In genomic region chr14:66272221-66272620, GRCh38 we compare ENCODE assay signal across 32 cellular contexts.
"Had no signal": no experiment of that assay in that cellular context is flagged by ENCODE, and none has a peak within 500 bp of the region (broad histone marks: within the 10 kb centered on the region; RNA-seq: fewer than 3 reads in every experiment).

No MANE protein-coding gene starts in this region.

- H3K27me3 ChIP-seq: adrenal gland, ascending aorta, body of pancreas, brain microvascular endothelial cell, breast epithelium, cardiac muscle cell had no signal

- DNase-seq: activated effector memory CD4-positive, alpha-beta T cell treated with anti-CD3 and anti-CD28 coated beads, Interleukin-2, amount 50 U/mL, for 16 hours; activated effector memory CD4-positive, alpha-beta T cell treated with Interleukin-2 at 50 U/mL for 16 hours; activated gamma-delta T cell; activated gamma-delta T cell treated with Interleukin-2 at 50 U/mL for 16 hours; activated naive CD4-positive, alpha-beta T cell; activated naive CD4-positive, alpha-beta T cell treated with anti-CD3 and anti-CD28 coated beads for 36 hours; activated naive CD4-positive, alpha-beta T cell treated with anti-CD3 and anti-CD28 coated beads, Interleukin-2, amount 10 ng/mL, durations not matched to agents 7 days and 5 days; activated naive CD4-positive, alpha-beta T cell treated with anti-CD3 and anti-CD28 coated beads, Interleukin-2, amount 50 U/mL, for 16 hours; activated naive CD4-positive, alpha-beta T cell treated with Interleukin-2 at 50 U/mL for 16 hours; activated naive CD8-positive, alpha-beta T cell treated with anti-CD3 and anti-CD28 coated beads for 36 hours; activated naive CD8-positive, alpha-beta T cell treated with anti-CD3 and anti-CD28 coated beads, Interleukin-2, amount 10 ng/mL, durations not matched to agents 7 days and 5 days; activated naive CD8-positive, alpha-beta T cell treated with anti-CD3 and anti-CD28 coated beads, Interleukin-2, amount 50 U/mL, for 24 hours; activated T-cell treated with anti-CD3 and anti-CD28 coated beads, Interleukin-2, amount 50 U/mL, for 24 hours; activated T-cell treated with anti-CD3 and anti-CD28 coated beads, Interleukin-2, amount 50 U/mL, for 4 hours; activated T-cell treated with anti-CD3 and anti-CD28 coated beads, Interleukin-2, amount 50 U/mL, for 48 hours; activated T-cell treated with anti-CD3 and anti-CD28 coated beads, Interleukin-2, amount 50 U/mL, for 72 hours; adrenal gland; amniotic stem cell; amygdala; anterior cingulate cortex; aorta; body of pancreas; brain microvascular endothelial cell; caudate nucleus; central memory CD4-positive, alpha-beta T cell; cerebellar nuclear complex had no signal

- H3K27ac ChIP-seq: adrenal gland, ascending aorta, body of pancreas, brain microvascular endothelial cell, breast epithelium, cardiac muscle cell had no signal

- ATAC-seq: activated naive CD4-positive, alpha-beta T cell treated with anti-CD3 and anti-CD28 coated beads, Interleukin-2, amount 50 U/mL, for 72 hours; activated naive CD8-positive, alpha-beta T cell treated with anti-CD3 and anti-CD28 coated beads, Interleukin-2, amount 50 U/mL, for 24 hours; activated T-cell treated with anti-CD3 and anti-CD28 coated beads, Interleukin-2, amount 50 U/mL, for 4 hours; activated T-cell treated with anti-CD3 and anti-CD28 coated beads, Interleukin-2, amount 50 U/mL, for 72 hours; activated T-helper 17 cell treated with anti-CD3 and anti-CD28 coated beads, Interleukin-2, amount 50 U/mL, for 72 hours; body of pancreas had no signal

- H3K4me1 ChIP-seq: adrenal gland, ascending aorta, body of pancreas, breast epithelium had no signal

- H3K4me3 ChIP-seq: adrenal gland, ascending aorta, body of pancreas, breast epithelium, cardiac muscle cell had no signal

- FAIRE-seq: astrocyte had no signal

- H3K9me3 ChIP-seq: adrenal gland, ascending aorta, body of pancreas, breast epithelium had no signal

- H3K36me3 ChIP-seq: adrenal gland, ascending aorta, brain microvascular endothelial cell, breast epithelium, cardiac muscle cell had no signal
